Comparison of ENCODE assay signal across 18 cellular contexts in the genomic region with DNA sequence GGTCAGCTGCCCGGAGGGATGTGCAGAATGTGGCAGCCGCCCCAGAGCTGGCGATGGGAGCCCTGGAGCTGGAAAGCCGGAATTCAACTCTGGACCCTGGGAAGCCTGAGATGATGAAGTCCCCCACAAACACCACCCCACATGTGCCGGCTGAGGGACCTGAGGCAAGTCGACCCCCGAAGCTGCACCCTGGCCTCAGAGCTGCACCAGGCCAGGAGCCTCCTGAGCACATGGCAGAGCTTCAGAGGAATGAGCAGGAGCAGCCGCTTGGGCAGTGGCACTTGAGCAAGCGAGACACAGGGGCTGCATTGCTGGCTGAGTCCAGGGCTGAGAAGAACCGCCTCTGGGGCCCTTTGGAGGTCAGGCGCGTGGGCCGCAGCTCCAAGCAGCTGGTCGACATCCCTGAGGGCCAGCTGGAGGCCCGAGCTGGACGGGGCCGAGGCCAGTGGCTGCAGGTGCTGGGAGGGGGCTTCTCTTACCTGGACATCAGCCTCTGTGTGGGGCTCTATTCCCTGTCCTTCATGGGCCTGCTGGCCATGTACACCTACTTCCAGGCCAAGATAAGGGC. TPM values are rescaled to one million over a fixed set of nuclear protein-coding genes. Genes with fewer than 3 reads are reported as not detected.
DNase-seq lines count a peak whose midpoint lies in the region; ATAC-seq and TF ChIP-seq lines count a peak whose summit lies in the region.
"Had no signal": no experiment of that assay in that cellular context is flagged by ENCODE, and none has a peak within 500 bp of the region (broad histone marks: within the 10 kb centered on the region; RNA-seq: fewer than 3 reads in every experiment).

No MANE protein-coding gene starts in this region.

- TSS peak; percentile 20 for BruUV-seq in PC-9 (replicated peaks; lab: Mats Ljungman, UMichigan)

- no peaks in the 10 kb centered on the region for H3K79me2 ChIP-seq in PC-9 (ENCODE audit: low read depth)

- H3K4me1 ChIP-seq in BLaER1 (peaks cover 83% of the 10 kb centered on the region), PC-9 (replicated peaks; ENCODE audit: insufficient read depth) (no peaks in the 10 kb centered on the region), neuronal stem cell (ENCODE audit: control insufficient read depth in 2 of 2, insufficient read depth in 1 of 2, low read depth in 1 of 2, low read length in 2 of 2) (peaks cover 0 to 13% of the 10 kb centered on the region in 2 donors), prostate gland (replicated peaks) (no peaks in the 10 kb centered on the region), right atrium auricular region (no peaks in the 10 kb centered on the region)
- H3K4me1 ChIP-seq in BLaER1 treated with 17β-estradiol and CSF1 and Interleukin-3, amounts not matched to agents 10 nM and 100 nM: peaks cover 18 to 79% (median 76%) of the 10 kb centered on the region in 10 experiments
- H3K4me1 ChIP-seq: HAP-1 had no signal

- no peaks in the 10 kb centered on the region for H3K9me2 ChIP-seq in PC-9 (ENCODE audit: insufficient read depth)

- H3K9me3 ChIP-seq in BLaER1 (no peaks in the 10 kb centered on the region), PC-9 (ENCODE audit: insufficient read depth, low read depth) (no peaks in the 10 kb centered on the region), neuronal stem cell (replicated peaks in 1 of 2; ENCODE audit: control insufficient read depth in 2 of 2, insufficient read depth in 1 of 2, low read depth in 1 of 2, low read length in 2 of 2) (no peaks in the 10 kb centered on the region), prostate gland (no peaks in the 10 kb centered on the region), right atrium auricular region (no peaks in the 10 kb centered on the region)
- H3K9me3 ChIP-seq in BLaER1 treated with 17β-estradiol and CSF1 and Interleukin-3, amounts not matched to agents 10 nM and 100 nM (replicated peaks in 1 of 11): no peaks in the 10 kb centered on the region
- H3K9me3 ChIP-seq: HAP-1 had no signal

- H4K8ac ChIP-seq in neuronal stem cell (ENCODE audit: low read depth, low read length): no peak overlapping the region

- H3K9ac ChIP-seq in BLaER1 (no peak overlapping the region), neuronal stem cell (ENCODE audit: low read depth, low read length, poor library complexity) (no peak overlapping the region)
- H3K9ac ChIP-seq in BLaER1 treated with 17β-estradiol and CSF1 and Interleukin-3, amounts not matched to agents 10 nM and 100 nM: no peak overlapping the region

- no peak overlapping the region for H2BK15ac ChIP-seq in neuronal stem cell (ENCODE audit: low read length)

- DNase-seq in PC-9 (no peak), neuronal stem cell (ENCODE audit: low spot score) (no peak), prostate gland (ENCODE audit: low spot score) (no peak), GM20000 (ENCODE audit: low spot score) (no peak), right atrium auricular region (ENCODE audit: low spot score) (no peak)
- DNase-seq: CD4-positive, alpha-beta T cell; CD8-positive, alpha-beta memory T cell; DMS79; GF-D8; HFFc6 had no signal

- no peak overlapping the region for H4K91ac ChIP-seq in neuronal stem cell (ENCODE audit: low read depth, low read length, poor library complexity)

- H3K4me2 ChIP-seq in BLaER1 (peak overlapping the region; percentile 85), PC-9 (no peak overlapping the region), neuronal stem cell (ENCODE audit: insufficient read depth, low read length, poor library complexity, severe bottlenecking) (no peak overlapping the region)
- peak overlapping the region in 8 of 11 experiments; percentile 48 to 98 (median 87); a peak in 14 of 22 replicates for H3K4me2 ChIP-seq in BLaER1 treated with 17β-estradiol and CSF1 and Interleukin-3, amounts not matched to agents 10 nM and 100 nM
- H3K4me2 ChIP-seq: GM23338 had no signal

- TF ChIP-seq CTCF in PC-9 (conservative IDR thresholded peaks at IDR 0.05): no peak
- no peak for TF ChIP-seq CTCF in prostate gland (IDR thresholded peaks at IDR 0.05)
- no peak for TF ChIP-seq CTCF in GM20000 (IDR thresholded peaks at IDR 0.05; ENCODE audit: extremely low read depth, missing control alignments)
- TF ChIP-seq CTCF in right atrium auricular region (IDR thresholded peaks at IDR 0.05): no peak

- H2AFZ ChIP-seq in PC-9 (no peak overlapping the region), neuronal stem cell (ENCODE audit: low read length) (no peak overlapping the region)
- H2AFZ ChIP-seq: GM23338 had no signal

- no peaks in the 10 kb centered on the region; the same call in 1 of the 2 replicates for H3F3A ChIP-seq in PC-9 (ENCODE audit: insufficient read depth, low read depth)

- no peak overlapping the region for H3K4ac ChIP-seq in neuronal stem cell (ENCODE audit: low read length)

- H2BK12ac ChIP-seq in neuronal stem cell (ENCODE audit: low read length): no peak overlapping the region

- no peak overlapping the region for H3K14ac ChIP-seq in neuronal stem cell (ENCODE audit: low read length)

- H2AK5ac ChIP-seq in neuronal stem cell (ENCODE audit: low read depth, low read length): no peak overlapping the region

- no peaks in the 10 kb centered on the region for H3K27me3 ChIP-seq in BLaER1
- H3K27me3 ChIP-seq in BLaER1 treated with 17β-estradiol and CSF1 and Interleukin-3, amounts not matched to agents 10 nM and 100 nM: no peaks in the 10 kb centered on the region
- no peaks in the 10 kb centered on the region for H3K27me3 ChIP-seq in PC-9 (ENCODE audit: insufficient read depth, low read depth)
- no peaks in the 10 kb centered on the region for H3K27me3 ChIP-seq in neuronal stem cell (ENCODE audit: control insufficient read depth in 3 of 3, insufficient read depth in 3 of 3, low read depth in 1 of 3, low read length in 3 of 3)
- H3K27me3 ChIP-seq in prostate gland (replicated peaks; ENCODE audit: insufficient read depth): no peaks in the 10 kb centered on the region
- H3K27me3 ChIP-seq in right atrium auricular region: no peaks in the 10 kb centered on the region

- no peaks in the 10 kb centered on the region for H4K20me1 ChIP-seq in BLaER1
- H4K20me1 ChIP-seq in BLaER1 treated with 17β-estradiol and CSF1 and Interleukin-3, amounts not matched to agents 10 nM and 100 nM: peaks cover 0 to 13% (median 0%) of the 10 kb centered on the region in 11 experiments; a peak in 3 of 22 replicates
- H4K20me1 ChIP-seq in PC-9 (ENCODE audit: insufficient read depth): no peaks in the 10 kb centered on the region

- intact Hi-C loops in PC-9 (cut with micrococcal nuclease; ENCODE audit: unreplicated experiment) (no loop called here), prostate gland (cut with DNase I) (no loop called here)

- H3K23ac ChIP-seq in neuronal stem cell (ENCODE audit: low read depth, low read length, poor library complexity): peak overlapping the region; percentile 27

- no peak overlapping the region for H2BK120ac ChIP-seq in neuronal stem cell (ENCODE audit: low read depth, low read length)

- H3K36me3 ChIP-seq in BLaER1: peaks cover 29% of the 10 kb centered on the region
- H3K36me3 ChIP-seq in BLaER1 treated with 17β-estradiol and CSF1 and Interleukin-3, amounts not matched to agents 10 nM and 100 nM: peaks cover 0 to 42% (median 23%) of the 10 kb centered on the region in 11 experiments; a peak in 15 of 22 replicates
- H3K36me3 ChIP-seq in PC-9 (ENCODE audit: low read depth): no peaks in the 10 kb centered on the region
- H3K36me3 ChIP-seq in neuronal stem cell (replicated peaks in 1 of 2; ENCODE audit: control insufficient read depth in 2 of 2, insufficient read depth in 2 of 2, low read length in 2 of 2): peaks cover 7 to 9% of the 10 kb centered on the region in 2 donors
- H3K36me3 ChIP-seq in prostate gland: no peaks in the 10 kb centered on the region
- peaks cover 47% of the 10 kb centered on the region for H3K36me3 ChIP-seq in right atrium auricular region

- CTCF ChIA-PET in PC-9 (lab: Charles Lee): no interaction called here

- no peaks in the 10 kb centered on the region for H3K79me1 ChIP-seq in neuronal stem cell (ENCODE audit: low read depth, low read length)

- WGBS in neuronal stem cell (ENCODE audit: extremely low coverage in 2 of 2, insufficient read length in 2 of 2, insufficient replicate concordance in 1 of 2), 2 donors: no CpG with 5 or more reads among the region's 17 CpGs
- 89% methylated on average over 17 of the region's 17 CpGs for WGBS in prostate gland

- H2BK5ac ChIP-seq in neuronal stem cell (ENCODE audit: low read length): no peak overlapping the region

- TF ChIP-seq POLR2A in prostate gland (IDR thresholded peaks at IDR 0.05): no peak

- no peak overlapping the region for H3K4me3 ChIP-seq in BLaER1
- no peak overlapping the region for H3K4me3 ChIP-seq in BLaER1 treated with 17β-estradiol and CSF1 and Interleukin-3, amounts not matched to agents 10 nM and 100 nM
- H3K4me3 ChIP-seq in PC-9: no peak overlapping the region
- no peak overlapping the region for H3K4me3 ChIP-seq in neuronal stem cell (ENCODE audit: low read length in 2 of 2)
- no peak overlapping the region for H3K4me3 ChIP-seq in prostate gland
- H3K4me3 ChIP-seq in right atrium auricular region: no peak overlapping the region
- H3K4me3 ChIP-seq: GM23338, HAP-1 had no signal

- POLR2A ChIA-PET in PC-9 (lab: Charles Lee; ENCODE audit: unreplicated experiment): interaction anchor here (0.5 kb wide), 1 partner anchor 42 kb away, joined by 5 read pairs; no protein-coding TSS in a partner anchor

- ATAC-seq in GM18519 (IDR thresholded peaks at IDR 0.05; ENCODE audit: low FRiP score, unreplicated experiment): no peak
- ATAC-seq: GM23338 had no signal

- H3K18ac ChIP-seq in neuronal stem cell (ENCODE audit: low read length): no peak overlapping the region

- H3K27ac ChIP-seq in BLaER1: peak overlapping the region; percentile 95
- no peak overlapping the region for H3K27ac ChIP-seq in BLaER1 treated with 17β-estradiol and CSF1 and Interleukin-3, amounts not matched to agents 10 nM and 100 nM
- no peak overlapping the region for H3K27ac ChIP-seq in PC-9
- H3K27ac ChIP-seq in neuronal stem cell (replicated peaks; ENCODE audit: low read length): no peak overlapping the region
- H3K27ac ChIP-seq in prostate gland: no peak overlapping the region
- H3K27ac ChIP-seq in right atrium auricular region: no peak overlapping the region

RNA-seq across cellular contexts. Expression of gene LHX4, which starts 33.5 kb away (rescaled TPM):
- total RNA-seq in PC-9 (2021) (0.08 and 0.28 TPM in 2 replicates), prostate gland (not detected), right atrium auricular region (not detected)
- 0.06 TPM for polyA plus RNA-seq in neuronal stem cell (2013, experiment 1 of 2)
- 0.08 TPM for polyA plus RNA-seq in neuronal stem cell (2013, experiment 2 of 2)
- total RNA-seq: A673; CD8-positive, alpha-beta memory T cell; G401 had no signal
- polyA plus RNA-seq: CD14-positive monocyte had no signal

RNA-seq across cellular contexts. Expression of gene QSOX1, which starts 41.9 kb away (rescaled TPM):
- total RNA-seq in PC-9 (2021) (226 and 263 TPM in 2 replicates), prostate gland (100 to 1,000 TPM in 1 of 2 donors, 10 to 100 TPM in 1; 77.3 to 471 TPM), right atrium auricular region (100 to 1,000 TPM; 199 to 332 TPM)
- polyA plus RNA-seq in neuronal stem cell (2013, experiment 1 of 2): 31.6 TPM
- 30.8 TPM for polyA plus RNA-seq in neuronal stem cell (2013, experiment 2 of 2)

Comparison
In these comparisons a context has a peak if more than half of its experiments do, and no peak if none do; other contexts are left out.
1. H3K4me2 ChIP-seq: peak in BLaER1 (single experiment) and BLaER1 treated with 17β-estradiol and CSF1 and Interleukin-3, amounts not matched to agents 10 nM and 100 nM (8 of 11); none in PC-9 (single experiment) and neuronal stem cell (single experiment).